ENCODE assay signal across 1 cellular context in genomic region chr12:116164976-116165425, GRCh38.
TF ChIP-seq lines count a peak whose summit lies in the region.

No MANE protein-coding gene starts in this region.

TF ChIP-seq in HCT116, 20 proteins besides CTCF, POLR2A, EP300 and RAD21 (continued from another document):
- no peak for TF ChIP-seq ELF1 (IDR thresholded peaks at IDR 0.05; ENCODE audit: borderline replicate concordance, low read depth)
